ENCODE assay signal across 21 cellular contexts in genomic region chr5:154388842-154389241, GRCh38. TPM values are rescaled to one million over a fixed set of nuclear protein-coding genes. Genes with fewer than 3 reads are reported as not detected.
DNase-seq lines count a peak whose midpoint lies in the region; ATAC-seq, FAIRE-seq and TF ChIP-seq lines count a peak whose summit lies in the region.
"Had no signal": no experiment of that assay in that cellular context is flagged by ENCODE, and none has a peak within 500 bp of the region (broad histone marks: within the 10 kb centered on the region; RNA-seq: fewer than 3 reads in every experiment).

No MANE protein-coding gene starts in this region.

- TF ChIP-seq POLR2A in HepG2 (IDR thresholded peaks at IDR 0.05; ENCODE audit: insufficient read depth in 1 of 2, low read depth in 2 of 2, low read length in 2 of 2), result no peak
- no peak for TF ChIP-seq POLR2A in right lobe of liver (IDR thresholded peaks at IDR 0.05)
- TF ChIP-seq POLR2A in erythroblast (IDR thresholded peaks at IDR 0.05; ENCODE audit: low read length), result no peak

- H2AFZ ChIP-seq in HepG2 (ENCODE audit: low read length), result no peak overlapping the region

- FAIRE-seq in HepG2 (lab: Jason Lieb, UNC), result no peak
- FAIRE-seq: A549, GM12892, GM18507, H1 had no signal

- H3K9me3 ChIP-seq in HepG2 (ENCODE audit: low read length) (no peaks in the 10 kb centered on the region), right lobe of liver (no peaks in the 10 kb centered on the region)
- H3K9me3 ChIP-seq in CD4-positive, alpha-beta memory T cell (ENCODE audit: control insufficient read depth in 1 of 2, low read length in 2 of 2), result no peaks in the 10 kb centered on the region
- H3K9me3 ChIP-seq: A549, HAP-1 had no signal

- in situ Hi-C loops in HepG2 (cut with HindIII; ENCODE audit: extremely low pct_ligation_motif_present, low pct_unique_long_range_greater_than_20kb), result no loop called here

- no peak overlapping the region for H2BK5ac ChIP-seq in mesendoderm (ENCODE audit: low read length)

- H4K8ac ChIP-seq in mesendoderm (ENCODE audit: low read depth, low read length), result no peak overlapping the region

- no peak overlapping the region for H3K4ac ChIP-seq in mesendoderm (ENCODE audit: low read depth, low read length)

- H3K4me3 ChIP-seq in HepG2 (replicated peaks in 1 of 3; ENCODE audit: insufficient read depth in 1 of 3, low read depth in 2 of 3, low read length in 3 of 3) (no peak overlapping the region), right lobe of liver (no peak overlapping the region), mesendoderm (ENCODE audit: low read length) (no peak overlapping the region)
- H3K4me3 ChIP-seq in CD4-positive, alpha-beta memory T cell (ENCODE audit: low read length in 2 of 2), result no peak overlapping the region
- H3K4me3 ChIP-seq: A549, HAP-1 had no signal

- no peak overlapping the region for H3K18ac ChIP-seq in mesendoderm (ENCODE audit: low read length)

- H3K79me2 ChIP-seq in HepG2 (ENCODE audit: insufficient read depth, low read length) (no peaks in the 10 kb centered on the region), mesendoderm (ENCODE audit: control insufficient read depth, insufficient read depth, low read length) (no peaks in the 10 kb centered on the region)

- POLR2A ChIA-PET in HepG2 (lab: Yijun Ruan, JAX), result no interaction called here
- POLR2A ChIA-PET in CD4-positive, alpha-beta memory T cell (lab: Charles Lee; ENCODE audit: partially characterized antibody), result no interaction called here

- H3K9ac ChIP-seq in HepG2 (ENCODE audit: insufficient read depth, low read depth, low read length), result no peak overlapping the region
- no peak overlapping the region for H3K9ac ChIP-seq in mesendoderm (ENCODE audit: low read length)

- H3K56ac ChIP-seq in mesendoderm (ENCODE audit: low read length), result no peak overlapping the region

- no peak overlapping the region for H2BK15ac ChIP-seq in mesendoderm (replicated peaks; ENCODE audit: low read depth)

- no peaks in the 10 kb centered on the region for H3K9me3 Mint-ChIP-seq in CD4-positive, alpha-beta memory T cell
- H3K9me3 Mint-ChIP-seq in activated naive CD8-positive, alpha-beta T cell treated with anti-CD3 and anti-CD28 coated beads for 36 hours, result no peaks in the 10 kb centered on the region
- H3K9me3 Mint-ChIP-seq: CD4-positive, alpha-beta T cell had no signal

- no peak overlapping the region for H3K4me3 Mint-ChIP-seq in CD4-positive, alpha-beta memory T cell
- no peak overlapping the region for H3K4me3 Mint-ChIP-seq in activated naive CD8-positive, alpha-beta T cell treated with anti-CD3 and anti-CD28 coated beads for 36 hours
- H3K4me3 Mint-ChIP-seq: CD4-positive, alpha-beta T cell had no signal

- H4K20me1 ChIP-seq in HepG2 (ENCODE audit: insufficient read depth, low read length), result no peaks in the 10 kb centered on the region

- no TSS peak for BruUV-seq in HepG2 (replicated peaks; lab: Mats Ljungman, UMichigan)

- no peak for ATAC-seq in HepG2
- no peak for ATAC-seq in right lobe of liver
- ATAC-seq: A549 had no signal

- no peaks in the 10 kb centered on the region for H3K27me3 Mint-ChIP-seq in CD4-positive, alpha-beta memory T cell
- H3K27me3 Mint-ChIP-seq in activated naive CD8-positive, alpha-beta T cell treated with anti-CD3 and anti-CD28 coated beads for 36 hours, result no peaks in the 10 kb centered on the region
- H3K27me3 Mint-ChIP-seq: CD4-positive, alpha-beta T cell had no signal

- no peaks in the 10 kb centered on the region for H3K79me1 ChIP-seq in mesendoderm (ENCODE audit: low read length)

- WGBS in HepG2 (ENCODE audit: low lambda C conversion rate), result 98% methylated on average over 2 of the region's 2 CpGs
- 94% methylated on average over 2 of the region's 2 CpGs for WGBS in right lobe of liver (ENCODE audit: insufficient coverage, low coverage, low lambda C conversion rate, missing lambda C conversion rate)
- WGBS in mesendoderm (ENCODE audit: extremely low coverage, insufficient coverage, low lambda C conversion rate), result no CpG with 5 or more reads among the region's 2 CpGs

- H3K27me3 ChIP-seq in HepG2 (ENCODE audit: control insufficient read depth in 1 of 2, insufficient read depth in 2 of 2, low read length in 2 of 2) (no peaks in the 10 kb centered on the region), right lobe of liver (no peaks in the 10 kb centered on the region), mesendoderm (ENCODE audit: insufficient read depth, low read length, poor library complexity) (no peaks in the 10 kb centered on the region)
- H3K27me3 ChIP-seq in CD4-positive, alpha-beta memory T cell (ENCODE audit: insufficient read depth, low read length), result no peaks in the 10 kb centered on the region

- TF ChIP-seq EP300 in HepG2 (IDR thresholded peaks at IDR 0.05; ENCODE audit: low read depth in 2 of 2, low read length in 2 of 2) (no peak), HepG2 (CRISPR knock-in tag; IDR thresholded peaks at IDR 0.05; ENCODE audit: borderline replicate concordance) (no peak)

- peaks cover 0 to 1% of the 10 kb centered on the region in 2 experiments; a peak in 1 of 5 replicates for H3K36me3 ChIP-seq in HepG2 (replicated peaks in 1 of 2; ENCODE audit: control insufficient read depth in 1 of 2, insufficient read depth in 2 of 2, low read length in 2 of 2)
- H3K36me3 ChIP-seq in right lobe of liver, result no peaks in the 10 kb centered on the region
- no peaks in the 10 kb centered on the region for H3K36me3 ChIP-seq in mesendoderm (ENCODE audit: control insufficient read depth, insufficient read depth, low read length)
- peaks cover 6% of the 10 kb centered on the region for H3K36me3 ChIP-seq in CD4-positive, alpha-beta memory T cell (ENCODE audit: insufficient read depth, low read length)
- H3K36me3 ChIP-seq: HAP-1 had no signal

- CTCF ChIA-PET in HepG2 (lab: Yijun Ruan, JAX; ENCODE audit: low intra/inter-chr PET ratio, low total read pairs), result no interaction called here
- CTCF ChIA-PET in CD4-positive, alpha-beta memory T cell (lab: Charles Lee; ENCODE audit: partially characterized antibody), result interaction anchor here (3.1 kb wide), 1 partner anchor 16 kb away, joined by 18 read pairs; no protein-coding TSS in a partner anchor

- H3K4me1 ChIP-seq in HepG2 (ENCODE audit: insufficient read depth, low read length), result peaks cover 45% of the 10 kb centered on the region
- H3K4me1 ChIP-seq in right lobe of liver, result peaks cover 0 to 8% (median 0%) of the 10 kb centered on the region in 4 donors
- peaks cover 11% of the 10 kb centered on the region for H3K4me1 ChIP-seq in mesendoderm (ENCODE audit: control insufficient read depth, low read depth, low read length)
- H3K4me1 ChIP-seq in CD4-positive, alpha-beta memory T cell (ENCODE audit: insufficient read depth, low read length), result no peaks in the 10 kb centered on the region
- H3K4me1 ChIP-seq: HAP-1 had no signal

- peaks cover 35 to 54% of the 10 kb centered on the region in 2 donors for H3K36me3 Mint-ChIP-seq in CD4-positive, alpha-beta memory T cell
- H3K36me3 Mint-ChIP-seq in activated naive CD8-positive, alpha-beta T cell treated with anti-CD3 and anti-CD28 coated beads for 36 hours, result peaks cover 11% of the 10 kb centered on the region

- H3K4me2 ChIP-seq in HepG2 (ENCODE audit: low read depth, low read length), result no peak overlapping the region
- H3K4me2 ChIP-seq in mesendoderm (ENCODE audit: low read length), result no peak overlapping the region
- H3K4me2 ChIP-seq: A549 had no signal

- DNase-seq in HepG2 (ENCODE audit: low spot score) (no peak), right lobe of liver (no peak), erythroblast (lab: John Stamatoyannopoulos, UW) (peak; percentile 16 to 62), mesendoderm (peak; percentile 68), NCI-H1105 treated with DMSO at 0.1 percent for 48 hours (lab: John Stamatoyannopoulos, UW) (no peak)
- DNase-seq in CD4-positive, alpha-beta memory T cell, result no peak
- no peak for DNase-seq in activated naive CD8-positive, alpha-beta T cell treated with anti-CD3 and anti-CD28 coated beads for 36 hours
- DNase-seq: AML-193; CD4-positive, alpha-beta T cell; DMS153; DMS79; GDM1; IMR-90 had no signal

- no peak overlapping the region for H3K27ac Mint-ChIP-seq in CD4-positive, alpha-beta memory T cell
- no peak overlapping the region for H3K27ac Mint-ChIP-seq in activated naive CD8-positive, alpha-beta T cell treated with anti-CD3 and anti-CD28 coated beads for 36 hours
- H3K27ac Mint-ChIP-seq: CD4-positive, alpha-beta T cell had no signal

- no peak overlapping the region for H2AK5ac ChIP-seq in mesendoderm (ENCODE audit: low read length)

- H3K23ac ChIP-seq in mesendoderm (ENCODE audit: low read length), result no peak overlapping the region

- intact Hi-C loops in HepG2 (cut with micrococcal nuclease; ENCODE audit: unreplicated experiment) (loop anchor here (5.0 kb wide), 1 partner anchor 37 kb away; no protein-coding TSS in a partner anchor), right lobe of liver (cut with DNase I) (no loop called here)
- intact Hi-C loops in CD4-positive, alpha-beta memory T cell (cut with micrococcal nuclease), result no loop called here

- TF ChIP-seq RAD21 in HepG2 (CRISPR knock-in tag; IDR thresholded peaks at IDR 0.05), result no peak

- H3K4me1 Mint-ChIP-seq in CD4-positive, alpha-beta memory T cell, result peaks cover 0 to 14% (median 9%) of the 10 kb centered on the region in 4 donors
- peaks cover 2% of the 10 kb centered on the region for H3K4me1 Mint-ChIP-seq in activated naive CD8-positive, alpha-beta T cell treated with anti-CD3 and anti-CD28 coated beads for 36 hours

- H4K5ac ChIP-seq in mesendoderm (ENCODE audit: low read length), result no peak overlapping the region

- H3K27ac ChIP-seq in HepG2 (ENCODE audit: extremely low read length, insufficient read depth, low read length) (no peak overlapping the region), right lobe of liver (no peak overlapping the region), mesendoderm (ENCODE audit: low read depth, low read length) (no peak overlapping the region)
- H3K27ac ChIP-seq in CD4-positive, alpha-beta memory T cell (ENCODE audit: low read depth, low read length), result no peak overlapping the region
- H3K27ac ChIP-seq: 22Rv1, A549, C4-2B, HL-60 had no signal

- no peak overlapping the region for H2BK120ac ChIP-seq in mesendoderm (ENCODE audit: low read depth, low read length)

- TF ChIP-seq CTCF in HepG2 (CRISPR knock-in tag; IDR thresholded peaks at IDR 0.05) (no peak), right lobe of liver (IDR thresholded peaks at IDR 0.05) (no peak)

RNA-seq across cellular contexts. Expression of gene SAP30L, which starts 57.0 kb away (rescaled TPM):
- total RNA-seq in HepG2 (2016; rRNA removed; fragmentation: Illumina TruSeq; extraction: Trizol), result 35.1 and 37.2 TPM in 2 replicates
- total RNA-seq in HepG2 (2016; cell fraction: cytosol; rRNA removed; fragmentation: Illumina TruSeq; extraction: Trizol; ENCODE audit: low read depth), result 43.5 and 52.9 TPM in 2 replicates
- total RNA-seq in HepG2 (2016; cell fraction: insoluble cytoplasmic fraction; rRNA removed; fragmentation: Illumina TruSeq; extraction: Trizol), result 29.8 and 32.1 TPM in 2 replicates
- total RNA-seq in HepG2 (2016; cell fraction: membrane; rRNA removed; fragmentation: Illumina TruSeq; extraction: Trizol), result 68.1 and 69.8 TPM in 2 replicates
- 18.6 and 21.2 TPM in 2 replicates for total RNA-seq in HepG2 (2016; cell fraction: nucleus; rRNA removed; fragmentation: Illumina TruSeq; extraction: Trizol)
- polyA plus RNA-seq in HepG2 (2011; rRNA removed), result 22.7 and 27.9 TPM in 2 replicates
- 13.3 and 17.8 TPM in 2 replicates for polyA plus RNA-seq in HepG2 (2011; cell fraction: cytosol; rRNA removed)
- 11.4 and 19.9 TPM in 2 replicates for polyA plus RNA-seq in HepG2 (2011; cell fraction: nucleus; rRNA removed)
- 25.2 and 38.3 TPM in 2 replicates for polyA plus RNA-seq in HepG2 (2012)
- polyA plus RNA-seq in HepG2 (2016; cell fraction: cytosol; fragmentation: Illumina TruSeq; extraction: Trizol; ENCODE audit: low read depth), result 53.9 and 56.6 TPM in 2 replicates
- 37.5 and 38.4 TPM in 2 replicates for polyA plus RNA-seq in HepG2 (2016; cell fraction: insoluble cytoplasmic fraction; fragmentation: Illumina TruSeq; extraction: Trizol; ENCODE audit: low read depth)
- 62.1 and 69.0 TPM in 2 replicates for polyA plus RNA-seq in HepG2 (2016; cell fraction: membrane; fragmentation: Illumina TruSeq; extraction: Trizol; ENCODE audit: low read depth)
- 35.7 and 47.1 TPM in 2 replicates for polyA plus RNA-seq in HepG2 (2016; cell fraction: nucleus; fragmentation: Illumina TruSeq; extraction: Trizol; ENCODE audit: insufficient read depth, low read depth)
- 6.8 and 18.8 TPM in 2 replicates for polyA minus RNA-seq in HepG2 (2011; rRNA and poly(A)+ RNA removed; ENCODE audit: low replicate concordance)
- 7.7 and 13.8 TPM in 2 replicates for polyA minus RNA-seq in HepG2 (2011; cell fraction: cytosol; rRNA and poly(A)+ RNA removed)
- polyA minus RNA-seq in HepG2 (2011; cell fraction: nucleus; rRNA and poly(A)+ RNA removed), result 8.1 and 9.5 TPM in 2 replicates
- 10 to 100 TPM in 5 of 6 experiments, 1 to 10 TPM in 1; 9.7 to 24.9 (median 20.1) TPM for total RNA-seq in right lobe of liver
- 39.5 TPM for polyA plus RNA-seq in mesendoderm (2013, experiment 1 of 2)
- 35.2 TPM for polyA plus RNA-seq in mesendoderm (2013, experiment 2 of 2)
- total RNA-seq in CD4-positive, alpha-beta memory T cell, result 10 to 100 TPM; 36.9 to 47.5 TPM
- 10 to 100 TPM; 19.4 to 44.7 TPM for polyA plus RNA-seq in CD4-positive, alpha-beta memory T cell
- 10 to 100 TPM; 24.8 to 25.8 TPM for total RNA-seq in activated naive CD8-positive, alpha-beta T cell treated with anti-CD3 and anti-CD28 coated beads for 36 hours

Comparison
In these comparisons a context has a peak if more than half of its experiments do, and no peak if none do; other contexts are left out.
1. DNase-seq: peak in erythroblast (2 of 2) and mesendoderm (single experiment); none in HepG2 (single experiment), right lobe of liver (0 of 3), CD4-positive, alpha-beta memory T cell (0 of 5), activated naive CD8-positive, alpha-beta T cell treated with anti-CD3 and anti-CD28 coated beads for 36 hours (single experiment) and NCI-H1105 treated with DMSO at 0.1 percent for 48 hours (single experiment).